ENCODE assay signal across 10 cellular contexts in genomic region chr12:12610711-12611110, GRCh38. TPM values are rescaled to one million over a fixed set of nuclear protein-coding genes. Genes with fewer than 3 reads are reported as not detected.
DNase-seq lines count a peak whose midpoint lies in the region; ATAC-seq and TF ChIP-seq lines count a peak whose summit lies in the region.
"Had no signal": no experiment of that assay in that cellular context is flagged by ENCODE, and none has a peak within 500 bp of the region (broad histone marks: within the 10 kb centered on the region; RNA-seq: fewer than 3 reads in every experiment).

No MANE protein-coding gene starts in this region.

- POLR2A ChIA-PET in RWPE1 (lab: Yijun Ruan, JAX; ENCODE audit: low non-redundant PET), result no interaction called here

- no peak for TF ChIP-seq CTCF in DND-41 (IDR thresholded peaks at IDR 0.05; ENCODE audit: borderline replicate concordance, extremely low read depth, low read length, poor library complexity, severe bottlenecking)
- no peak for TF ChIP-seq CTCF in RWPE1 (conservative IDR thresholded peaks at IDR 0.05; ENCODE audit: low read depth)
- TF ChIP-seq CTCF in progenitor cell of endocrine pancreas (IDR thresholded peaks at IDR 0.05; ENCODE audit: unreplicated experiment), result no peak

- peak overlapping the region; percentile 83 for H3K4me2 ChIP-seq in DND-41 (ENCODE audit: insufficient read depth, low read length)

- H3K4me3 Mint-ChIP-seq in progenitor cell of endocrine pancreas (ENCODE audit: low read depth), result peak overlapping the region; percentile 92

- no peaks in the 10 kb centered on the region for H3K9me3 Mint-ChIP-seq in progenitor cell of endocrine pancreas (ENCODE audit: low read depth)

- CTCF ChIA-PET in RWPE1 (lab: Yijun Ruan, JAX), result no interaction called here

- peaks cover 2% of the 10 kb centered on the region for H3K36me3 Mint-ChIP-seq in progenitor cell of endocrine pancreas (ENCODE audit: insufficient read depth)

- H3K36me3 ChIP-seq in DND-41 (ENCODE audit: insufficient read depth, low read length), result no peaks in the 10 kb centered on the region

- H3K4me1 Mint-ChIP-seq in progenitor cell of endocrine pancreas (ENCODE audit: low read depth), result peaks cover 18% of the 10 kb centered on the region

- peak overlapping the region; percentile 92 for H2AFZ ChIP-seq in DND-41 (ENCODE audit: low read depth, low read length)

- no peaks in the 10 kb centered on the region for H3K9me3 ChIP-seq in DND-41 (ENCODE audit: insufficient read depth, low read length, severe bottlenecking)

- H3K27me3 Mint-ChIP-seq in progenitor cell of endocrine pancreas, result no peaks in the 10 kb centered on the region

- H3K4me1 ChIP-seq in DND-41 (ENCODE audit: insufficient read depth, low read length), result peaks cover 28% of the 10 kb centered on the region

- H4K20me1 ChIP-seq in DND-41 (ENCODE audit: insufficient read depth, low read length), result no peaks in the 10 kb centered on the region

- H3K27ac Mint-ChIP-seq in progenitor cell of endocrine pancreas, result peak overlapping the region; percentile 97

- H3K27me3 ChIP-seq in DND-41 (ENCODE audit: insufficient read depth, low read length, poor library complexity), result no peaks in the 10 kb centered on the region

- H3K27ac ChIP-seq in DND-41 (ENCODE audit: low read length) (peak overlapping the region; percentile 89), RWPE1 (peak overlapping the region; percentile 90), epithelial cell of prostate (peak overlapping the region; percentile 92)

- ATAC-seq in DND-41 (ENCODE audit: insufficient read depth, low read depth) (no peak), GM18517 (IDR thresholded peaks at IDR 0.05; ENCODE audit: unreplicated experiment) (no peak), HG03280 (IDR thresholded peaks at IDR 0.05; ENCODE audit: unreplicated experiment) (no peak), left lobe of liver (no peak)

- H3K4me3 ChIP-seq in DND-41 (ENCODE audit: low read depth in 1 of 2, low read length in 2 of 2), result peak overlapping the region in 1 of 2 experiments; percentile 67; a peak in 2 of 4 replicates

- peaks cover 14% of the 10 kb centered on the region for H3K79me2 ChIP-seq in DND-41 (ENCODE audit: insufficient read depth, low read length)

- peak overlapping the region; percentile 78 for H3K9ac ChIP-seq in DND-41 (ENCODE audit: low read depth, low read length)

- DNase-seq in DND-41, result no peak
- DNase-seq in RWPE1 (ENCODE audit: low spot score), result no peak
- DNase-seq in epithelial cell of prostate (ENCODE audit: low read depth, low spot score), result no peak
- DNase-seq in progenitor cell of endocrine pancreas (ENCODE audit: low spot score, unreplicated experiment), result no peak
- DNase-seq in HCEC 1CT, result no peak
- DNase-seq in left lobe of liver (ENCODE audit: low spot score), result no peak
- DNase-seq: dermis blood vessel endothelial cell, NCI-H82 had no signal

RNA-seq across cellular contexts. Expression of gene CREBL2, which starts 1.0 kb away (rescaled TPM):
- total RNA-seq in progenitor cell of endocrine pancreas (18.5 and 18.8 TPM in 2 replicates), left lobe of liver (23.3 TPM)

RNA-seq across cellular contexts. Expression of gene DUSP16, which starts 48.0 kb away (rescaled TPM):
- total RNA-seq in progenitor cell of endocrine pancreas, result 67.5 and 74.6 TPM in 2 replicates
- total RNA-seq in left lobe of liver, result 46.2 TPM
